ENCODE assay signal across 20 cellular contexts in genomic region chrX:78125148-78125547, GRCh38. TPM values are rescaled to one million over a fixed set of nuclear protein-coding genes. Genes with fewer than 3 reads are reported as not detected.
A peak's percentile ranks its signal among the peaks of the same experiment; 100 is the strongest.
DNase-seq lines count a peak whose midpoint lies in the region; ATAC-seq and TF ChIP-seq lines count a peak whose summit lies in the region.
"Had no signal": no experiment of that assay in that cellular context is flagged by ENCODE, and none has a peak within 500 bp of the region (broad histone marks: within the 10 kb centered on the region; RNA-seq: fewer than 3 reads in every experiment).

No MANE protein-coding gene starts in this region.

- intact Hi-C loops in activated CD4-positive, alpha-beta memory T cell treated with anti-CD3 and anti-CD28 coated beads for 36 hours (cut with micrococcal nuclease) = no loop called here
- intact Hi-C loops in naive thymus-derived CD4-positive, alpha-beta T cell (cut with micrococcal nuclease) = loop anchor here in 1 of 2 donors (2.0 to 10.0 kb wide), 2 partner anchors 76 to 1290 kb away; no protein-coding TSS in a partner anchor
- intact Hi-C loops in uterus (cut with DNase I; ENCODE audit: low total_unique reads) = no loop called here

- H3K4me1 ChIP-seq in HEK293 (ENCODE audit: control insufficient read depth, insufficient read depth, low read length) (no peaks in the 10 kb centered on the region), uterus (no peaks in the 10 kb centered on the region)
- no peaks in the 10 kb centered on the region for H3K4me1 ChIP-seq in naive thymus-derived CD4-positive, alpha-beta T cell (ENCODE audit: control insufficient read depth in 2 of 2, insufficient read depth in 2 of 2, low read length in 2 of 2)
- H3K4me1 ChIP-seq: Peyer's patch had no signal

- H3K27me3 ChIP-seq in naive thymus-derived CD4-positive, alpha-beta T cell (ENCODE audit: control insufficient read depth in 2 of 2, insufficient read depth in 2 of 2, low read length in 2 of 2) = no peaks in the 10 kb centered on the region
- no peaks in the 10 kb centered on the region for H3K27me3 ChIP-seq in uterus
- H3K27me3 ChIP-seq: Peyer's patch had no signal

- POLR2A ChIA-PET in activated CD4-positive, alpha-beta memory T cell treated with anti-CD3 and anti-CD28 coated beads for 36 hours (lab: Charles Lee) = interaction anchor here (1.6 to 1.9 kb wide), 2 partner anchors 8 to 21 kb away, joined by 6 to 8 read pairs; partner anchors contain the start of gene PGK1
- POLR2A ChIA-PET in activated CD4-positive, alpha-beta memory T cell treated with anti-CD3 and anti-CD28 coated beads, Interleukin-2, amount 10 ng/mL, durations not matched to agents 7 days and 5 days (lab: Charles Lee) = interaction anchor here (1.2 kb wide), 1 partner anchor 14 kb away, joined by 3 read pairs; the partner anchor contains the start of gene TAF9B
- POLR2A ChIA-PET in HEK293 (lab: Yijun Ruan, JAX) = no interaction called here
- POLR2A ChIA-PET in naive thymus-derived CD4-positive, alpha-beta T cell (lab: Charles Lee) = no interaction called here

- H3K4me3 Mint-ChIP-seq in activated CD4-positive, alpha-beta memory T cell treated with anti-CD3 and anti-CD28 coated beads for 36 hours = no peak overlapping the region
- no peak overlapping the region for H3K4me3 Mint-ChIP-seq in activated CD4-positive, alpha-beta memory T cell treated with anti-CD3 and anti-CD28 coated beads, Interleukin-2, amount 10 ng/mL, durations not matched to agents 7 days and 5 days
- H3K4me3 Mint-ChIP-seq in activated T-helper 17 cell treated with anti-CD3 and anti-CD28 coated beads, Interleukin-2, amount 50 U/mL, for 72 hours = no peak overlapping the region
- H3K4me3 Mint-ChIP-seq in naive thymus-derived CD4-positive, alpha-beta T cell = no peak overlapping the region
- H3K4me3 Mint-ChIP-seq: B cell, CD14-positive monocyte, IgD-negative memory B cell had no signal

- H3K4me3 ChIP-seq in HEK293 (ENCODE audit: low read depth, low read length) (no peak overlapping the region), uterus (no peak overlapping the region)
- H3K4me3 ChIP-seq in naive thymus-derived CD4-positive, alpha-beta T cell (ENCODE audit: low read length) = no peak overlapping the region
- H3K4me3 ChIP-seq: Peyer's patch had no signal

- DNase-seq in activated CD4-positive, alpha-beta memory T cell treated with anti-CD3 and anti-CD28 coated beads for 36 hours = no peak
- no peak for DNase-seq in activated CD4-positive, alpha-beta memory T cell treated with anti-CD3 and anti-CD28 coated beads, Interleukin-2, amount 10 ng/mL, durations not matched to agents 7 days and 5 days
- DNase-seq in naive thymus-derived CD4-positive, alpha-beta T cell = no peak
- DNase-seq in retina = no peak
- DNase-seq in ureter (ENCODE audit: low spot score) = no peak
- DNase-seq in uterus = no peak
- DNase-seq: EL, GF-D8, MV-4-11, NCI-H1105 treated with DMSO at 0.1 percent for 48 hours, NCI-H1694 treated with DMSO at 0.1 percent for 48 hours, NCI-H2081 treated with DMSO at 0.1 percent for 48 hours, NCI-H446, NCI-H526, Peyer's patch had no signal

- no peaks in the 10 kb centered on the region for H3K27me3 Mint-ChIP-seq in activated CD4-positive, alpha-beta memory T cell treated with anti-CD3 and anti-CD28 coated beads for 36 hours
- H3K27me3 Mint-ChIP-seq in activated CD4-positive, alpha-beta memory T cell treated with anti-CD3 and anti-CD28 coated beads, Interleukin-2, amount 10 ng/mL, durations not matched to agents 7 days and 5 days = no peaks in the 10 kb centered on the region
- no peaks in the 10 kb centered on the region for H3K27me3 Mint-ChIP-seq in activated T-helper 17 cell treated with anti-CD3 and anti-CD28 coated beads, Interleukin-2, amount 50 U/mL, for 72 hours
- H3K27me3 Mint-ChIP-seq in naive thymus-derived CD4-positive, alpha-beta T cell = no peaks in the 10 kb centered on the region
- H3K27me3 Mint-ChIP-seq: B cell, IgD-negative memory B cell had no signal

- H3K4me1 Mint-ChIP-seq in activated CD4-positive, alpha-beta memory T cell treated with anti-CD3 and anti-CD28 coated beads for 36 hours (ENCODE audit: low read depth) = peaks cover 28% of the 10 kb centered on the region
- H3K4me1 Mint-ChIP-seq in activated CD4-positive, alpha-beta memory T cell treated with anti-CD3 and anti-CD28 coated beads, Interleukin-2, amount 10 ng/mL, durations not matched to agents 7 days and 5 days = peaks cover 28% of the 10 kb centered on the region
- peaks cover 9% of the 10 kb centered on the region for H3K4me1 Mint-ChIP-seq in activated T-helper 17 cell treated with anti-CD3 and anti-CD28 coated beads, Interleukin-2, amount 50 U/mL, for 72 hours
- H3K4me1 Mint-ChIP-seq in naive thymus-derived CD4-positive, alpha-beta T cell = peaks cover 5 to 31% (median 15%) of the 10 kb centered on the region in 7 donors
- H3K4me1 Mint-ChIP-seq: B cell, CD14-positive monocyte had no signal

- H3K27ac ChIP-seq in HEK293 (ENCODE audit: extremely low read depth, low read depth, low read length) (no peak overlapping the region), uterus (no peak overlapping the region)
- no peak overlapping the region for H3K27ac ChIP-seq in naive thymus-derived CD4-positive, alpha-beta T cell (ENCODE audit: low read depth, low read length)
- H3K27ac ChIP-seq: Peyer's patch had no signal

- no peak for TF ChIP-seq POLR2A in uterus (IDR thresholded peaks at IDR 0.05)

- H3K9me3 ChIP-seq in HEK293 (ENCODE audit: control insufficient read depth, insufficient read depth, low read depth, low read length) = no peaks in the 10 kb centered on the region
- no peaks in the 10 kb centered on the region for H3K9me3 ChIP-seq in naive thymus-derived CD4-positive, alpha-beta T cell (ENCODE audit: control insufficient read depth in 2 of 3, low read length in 3 of 3)
- H3K9me3 ChIP-seq in uterus = no peaks in the 10 kb centered on the region
- H3K9me3 ChIP-seq: Peyer's patch had no signal

- CTCF ChIA-PET in activated CD4-positive, alpha-beta memory T cell treated with anti-CD3 and anti-CD28 coated beads for 36 hours (lab: Charles Lee) = no interaction called here
- CTCF ChIA-PET in activated CD4-positive, alpha-beta memory T cell treated with anti-CD3 and anti-CD28 coated beads, Interleukin-2, amount 10 ng/mL, durations not matched to agents 7 days and 5 days (lab: Charles Lee) = interaction anchor here (1.0 kb wide), 1 partner anchor 956 kb away, joined by 3 read pairs; no protein-coding TSS in a partner anchor
- CTCF ChIA-PET in HEK293 (lab: Yijun Ruan, JAX) = interaction anchor here (0.5 to 0.7 kb wide), 4 partner anchors 10 to 318 kb away, joined by 3 to 10 read pairs (median 3); no protein-coding TSS in a partner anchor
- CTCF ChIA-PET in naive thymus-derived CD4-positive, alpha-beta T cell (lab: Charles Lee) = interaction anchor here (0.7 kb wide), 1 partner anchor 104 kb away, joined by 3 read pairs; no protein-coding TSS in a partner anchor

- TF ChIP-seq CTCF in HEK293 (tag by site-specific recombination; IDR thresholded peaks at IDR 0.05) = no peak
- TF ChIP-seq CTCF in uterus (IDR thresholded peaks at IDR 0.05) = no peak

- H3K27ac Mint-ChIP-seq in activated CD4-positive, alpha-beta memory T cell treated with anti-CD3 and anti-CD28 coated beads for 36 hours = peak overlapping the region; percentile 69
- no peak overlapping the region for H3K27ac Mint-ChIP-seq in activated CD4-positive, alpha-beta memory T cell treated with anti-CD3 and anti-CD28 coated beads, Interleukin-2, amount 10 ng/mL, durations not matched to agents 7 days and 5 days
- peak overlapping the region; percentile 37 for H3K27ac Mint-ChIP-seq in activated T-helper 17 cell treated with anti-CD3 and anti-CD28 coated beads, Interleukin-2, amount 50 U/mL, for 72 hours
- H3K27ac Mint-ChIP-seq in naive thymus-derived CD4-positive, alpha-beta T cell = peak overlapping the region in 5 of 9 donors; percentile 40 to 73 (median 60)
- H3K27ac Mint-ChIP-seq: B cell, IgD-negative memory B cell had no signal

- H3K36me3 Mint-ChIP-seq in activated CD4-positive, alpha-beta memory T cell treated with anti-CD3 and anti-CD28 coated beads for 36 hours = peaks cover 42% of the 10 kb centered on the region
- H3K36me3 Mint-ChIP-seq in activated CD4-positive, alpha-beta memory T cell treated with anti-CD3 and anti-CD28 coated beads, Interleukin-2, amount 10 ng/mL, durations not matched to agents 7 days and 5 days (ENCODE audit: low read depth) = peaks cover 75% of the 10 kb centered on the region
- peaks cover 99% of the 10 kb centered on the region for H3K36me3 Mint-ChIP-seq in activated T-helper 17 cell treated with anti-CD3 and anti-CD28 coated beads, Interleukin-2, amount 50 U/mL, for 72 hours (ENCODE audit: low read depth)
- H3K36me3 Mint-ChIP-seq in naive thymus-derived CD4-positive, alpha-beta T cell = peaks cover 0 to 30% (median 15%) of the 10 kb centered on the region in 5 donors

- ATAC-seq in activated T-helper 17 cell treated with anti-CD3 and anti-CD28 coated beads, Interleukin-2, amount 50 U/mL, for 72 hours (replicated peaks) = no peak
- ATAC-seq in naive thymus-derived CD4-positive, alpha-beta T cell = no peak

- H3K36me3 ChIP-seq in HEK293 (ENCODE audit: control insufficient read depth in 2 of 2, insufficient read depth in 1 of 2, low read length in 2 of 2) (peaks cover 63 to 94% of the 10 kb centered on the region in 2 experiments), uterus (no peaks in the 10 kb centered on the region)
- peaks cover 4 to 58% (median 14%) of the 10 kb centered on the region in 3 experiments for H3K36me3 ChIP-seq in naive thymus-derived CD4-positive, alpha-beta T cell (ENCODE audit: control insufficient read depth in 2 of 3, insufficient read depth in 3 of 3, low read length in 3 of 3)

- H3K9me3 Mint-ChIP-seq in activated CD4-positive, alpha-beta memory T cell treated with anti-CD3 and anti-CD28 coated beads for 36 hours = no peaks in the 10 kb centered on the region
- H3K9me3 Mint-ChIP-seq in activated CD4-positive, alpha-beta memory T cell treated with anti-CD3 and anti-CD28 coated beads, Interleukin-2, amount 10 ng/mL, durations not matched to agents 7 days and 5 days = no peaks in the 10 kb centered on the region
- no peaks in the 10 kb centered on the region for H3K9me3 Mint-ChIP-seq in activated T-helper 17 cell treated with anti-CD3 and anti-CD28 coated beads, Interleukin-2, amount 50 U/mL, for 72 hours
- no peaks in the 10 kb centered on the region for H3K9me3 Mint-ChIP-seq in naive thymus-derived CD4-positive, alpha-beta T cell
- H3K9me3 Mint-ChIP-seq: CD14-positive monocyte, IgD-negative memory B cell had no signal

RNA-seq across cellular contexts. Expression of gene TAF9B, which starts 14.3 kb away (rescaled TPM):
- total RNA-seq in activated CD4-positive, alpha-beta memory T cell treated with anti-CD3 and anti-CD28 coated beads for 36 hours = 10 to 100 TPM; 23.0 TPM
- 10 to 100 TPM; 18.0 to 18.8 TPM for total RNA-seq in activated CD4-positive, alpha-beta memory T cell treated with anti-CD3 and anti-CD28 coated beads, Interleukin-2, amount 10 ng/mL, durations not matched to agents 7 days and 5 days
- total RNA-seq in activated T-helper 17 cell treated with anti-CD3 and anti-CD28 coated beads, Interleukin-2, amount 50 U/mL, for 72 hours = 10 to 100 TPM; 13.4 to 20.6 TPM
- 10 to 100 TPM; 10.4 to 19.9 (median 18.9) TPM for total RNA-seq in naive thymus-derived CD4-positive, alpha-beta T cell
- 10 to 100 TPM; 23.3 to 29.3 TPM for polyA plus RNA-seq in naive thymus-derived CD4-positive, alpha-beta T cell
- total RNA-seq in ureter = 35.1 TPM
- total RNA-seq in uterus = 10 to 100 TPM; 10.2 to 44.2 (median 32.2) TPM

RNA-seq across cellular contexts. Expression of gene PGK1, which starts 21.1 kb away (rescaled TPM):
- 100 to 1,000 TPM; 908 to 924 TPM for total RNA-seq in activated CD4-positive, alpha-beta memory T cell treated with anti-CD3 and anti-CD28 coated beads for 36 hours
- 1,000 to 10,000 TPM; 1,048 to 1,050 TPM for total RNA-seq in activated CD4-positive, alpha-beta memory T cell treated with anti-CD3 and anti-CD28 coated beads, Interleukin-2, amount 10 ng/mL, durations not matched to agents 7 days and 5 days
- total RNA-seq in activated T-helper 17 cell treated with anti-CD3 and anti-CD28 coated beads, Interleukin-2, amount 50 U/mL, for 72 hours = 1,000 to 10,000 TPM; 1,373 to 1,720 TPM
- total RNA-seq in naive thymus-derived CD4-positive, alpha-beta T cell = 1,000 to 10,000 TPM in 1 of 5 experiments, 100 to 1,000 TPM in 4; 180 to 1,293 (median 217) TPM
- 100 to 1,000 TPM; 470 to 474 TPM for polyA plus RNA-seq in naive thymus-derived CD4-positive, alpha-beta T cell
- total RNA-seq in ureter (359 TPM), uterus (100 to 1,000 TPM in 3 of 4 donors, 10 to 100 TPM in 1; 84.5 to 151 (median 132) TPM)

Comparison
In these comparisons a context has a peak if more than half of its experiments do, and no peak if none do; other contexts are left out.
1. POLR2A ChIA-PET loops: an anchor here in activated CD4-positive, alpha-beta memory T cell treated with anti-CD3 and anti-CD28 coated beads for 36 hours (1.6 to 1.9 kb wide) and activated CD4-positive, alpha-beta memory T cell treated with anti-CD3 and anti-CD28 coated beads, Interleukin-2, amount 10 ng/mL, durations not matched to agents 7 days and 5 days (1.2 kb wide); none called in HEK293 and naive thymus-derived CD4-positive, alpha-beta T cell.